ENCODE assay signal across 1 cellular context in genomic region chr13:27352698-27353097, GRCh38.
TF ChIP-seq lines count a peak whose summit lies in the region.

No MANE protein-coding gene starts in this region.

TF ChIP-seq in SK-N-SH, 30 proteins besides CTCF, POLR2A, EP300 and RAD21 (continued from another document):
- TF ChIP-seq REST (IDR thresholded peaks at IDR 0.05; ENCODE audit: low read depth, low read length) (no peak), TAF1 (IDR thresholded peaks at IDR 0.05; ENCODE audit: borderline replicate concordance, low read depth, low read length) (no peak), JUND (IDR thresholded peaks at IDR 0.05) (no peak), FOXJ3 (CRISPR knock-in tag; IDR thresholded peaks at IDR 0.05) (no peak), YY1 (IDR thresholded peaks at IDR 0.05; ENCODE audit: low read depth) (no peak), ZBTB33 (IDR thresholded peaks at IDR 0.05; ENCODE audit: borderline replicate concordance, low read depth) (no peak), POLR2AphosphoS5 (IDR thresholded peaks at IDR 0.05; ENCODE audit: low read depth, low read length) (no peak), EZH2phosphoT487 (IDR thresholded peaks at IDR 0.05; ENCODE audit: borderline replicate concordance, low read depth) (no peak), FOXM1 (IDR thresholded peaks at IDR 0.05; ENCODE audit: low read depth) (no peak), MAX (IDR thresholded peaks at IDR 0.05; ENCODE audit: low read depth) (no peak)
